In genomic region chr20:4488407-4489339, GRCh38 we compare ENCODE assay signal across 18 cellular contexts.
DNase-seq lines count a peak whose midpoint lies in the region; ATAC-seq and TF ChIP-seq lines count a peak whose summit lies in the region.
"Had no signal": no experiment of that assay in that cellular context is flagged by ENCODE, and none has a peak within 500 bp of the region (broad histone marks: within the 10 kb centered on the region; RNA-seq: fewer than 3 reads in every experiment).

No MANE protein-coding gene starts in this region.

- H3K9ac ChIP-seq in IMR-90 (ENCODE audit: low read depth, low read length) = no peak overlapping the region
- H3K9ac ChIP-seq: parathyroid adenoma had no signal

- H3K9me3 Mint-ChIP-seq in activated CD8-positive, alpha-beta memory T cell treated with anti-CD3 and anti-CD28 coated beads, Interleukin-2, amount 10 ng/mL, durations not matched to agents 7 days and 5 days (ENCODE audit: low read depth) = no peaks in the 10 kb centered on the region
- H3K9me3 Mint-ChIP-seq: activated CD4-positive, alpha-beta T cell treated with anti-CD3 and anti-CD28 coated beads, Interleukin-2, amount 10 ng/mL, durations not matched to agents 7 days and 5 days; T-helper 2 cell treated with Interferon-gamma antibody and Interleukin-4, amounts not matched to agents 5 μg/mL and 100 μg/mL, for 36 hours had no signal

- no peak overlapping the region for H3K27ac Mint-ChIP-seq in activated CD8-positive, alpha-beta memory T cell treated with anti-CD3 and anti-CD28 coated beads, Interleukin-2, amount 10 ng/mL, durations not matched to agents 7 days and 5 days
- H3K27ac Mint-ChIP-seq: activated CD4-positive, alpha-beta T cell treated with anti-CD3 and anti-CD28 coated beads, Interleukin-2, amount 10 ng/mL, durations not matched to agents 7 days and 5 days; T-helper 2 cell treated with Interferon-gamma antibody and Interleukin-4, amounts not matched to agents 5 μg/mL and 100 μg/mL, for 36 hours had no signal

- H3K27ac ChIP-seq in IMR-90 (ENCODE audit: insufficient read depth, low read length) = no peak overlapping the region
- H3K27ac ChIP-seq: C4-2B, dorsolateral prefrontal cortex, HL-60, parathyroid adenoma had no signal

- dilution Hi-C loops in IMR-90 (cut with HindIII; ENCODE audit: low sequenced_read_pairs, unreplicated experiment) = no loop called here

- no peak overlapping the region for H3K56ac ChIP-seq in IMR-90 (ENCODE audit: extremely low read depth, insufficient read depth, low read length)

- no peaks in the 10 kb centered on the region for H3K4me1 Mint-ChIP-seq in activated CD8-positive, alpha-beta memory T cell treated with anti-CD3 and anti-CD28 coated beads, Interleukin-2, amount 10 ng/mL, durations not matched to agents 7 days and 5 days
- H3K4me1 Mint-ChIP-seq: activated CD4-positive, alpha-beta T cell treated with anti-CD3 and anti-CD28 coated beads, Interleukin-2, amount 10 ng/mL, durations not matched to agents 7 days and 5 days had no signal

- TF ChIP-seq RAD21 in IMR-90 (IDR thresholded peaks at IDR 0.05; ENCODE audit: low read length) = 0 out of 2 replicates have a peak, but pooled peaks have one; percentile 3

- in situ Hi-C loops in IMR-90 (cut with MboI; ENCODE audit: low sequenced_read_pairs) = no loop called here

- peaks cover 62% of the 10 kb centered on the region for H3K27me3 Mint-ChIP-seq in activated CD8-positive, alpha-beta memory T cell treated with anti-CD3 and anti-CD28 coated beads, Interleukin-2, amount 10 ng/mL, durations not matched to agents 7 days and 5 days

- peak overlapping the region; percentile 66 for H2BK120ac ChIP-seq in IMR-90 (ENCODE audit: low read depth, low read length)

- peak overlapping the region; percentile 7 for H2AK9ac ChIP-seq in IMR-90 (replicated peaks; ENCODE audit: low read depth, low read length, poor library complexity)

- H3K27me3 ChIP-seq in IMR-90 (ENCODE audit: control insufficient read depth, insufficient read depth, low read length) = no peaks in the 10 kb centered on the region

- H3K18ac ChIP-seq in IMR-90 (ENCODE audit: low read depth, low read length) = peak overlapping the region; percentile 0; the same call in 1 of the 2 replicates

- H2BK15ac ChIP-seq in IMR-90 (ENCODE audit: low read depth, low read length) = peak overlapping the region; percentile 79; the same call in 2 of the 3 replicates

- no peak overlapping the region for H3K4me2 ChIP-seq in IMR-90 (ENCODE audit: low read depth, low read length)

- H4K5ac ChIP-seq in IMR-90 (ENCODE audit: low read depth, low read length) = no peak overlapping the region

- H3K4me3 ChIP-seq in AG09309 (ENCODE audit: control insufficient read depth, low read depth, low read length) (no peak overlapping the region), IMR-90 (ENCODE audit: insufficient read depth, low read depth, low read length) (no peak overlapping the region)
- H3K4me3 ChIP-seq: dorsolateral prefrontal cortex had no signal

- no peak overlapping the region for H2AFZ ChIP-seq in IMR-90 (replicated peaks; ENCODE audit: low read length, poor library complexity)
- H2AFZ ChIP-seq: parathyroid adenoma had no signal

- H3K4me3 Mint-ChIP-seq in activated CD8-positive, alpha-beta memory T cell treated with anti-CD3 and anti-CD28 coated beads, Interleukin-2, amount 10 ng/mL, durations not matched to agents 7 days and 5 days = no peak overlapping the region
- H3K4me3 Mint-ChIP-seq: activated CD4-positive, alpha-beta T cell treated with anti-CD3 and anti-CD28 coated beads, Interleukin-2, amount 10 ng/mL, durations not matched to agents 7 days and 5 days; T-helper 2 cell treated with Interferon-gamma antibody and Interleukin-4, amounts not matched to agents 5 μg/mL and 100 μg/mL, for 36 hours had no signal

- no peaks in the 10 kb centered on the region for H3K9me3 ChIP-seq in IMR-90 (ENCODE audit: control insufficient read depth, insufficient read depth, low read length)

- TF ChIP-seq CTCF in AG09309 (IDR thresholded peaks at IDR 0.05; ENCODE audit: control insufficient read depth, insufficient read depth, low read depth, low read length, missing control alignments) = no peak
- TF ChIP-seq CTCF in IMR-90 (conservative IDR thresholded peaks at IDR 0.05; ENCODE audit: low read depth, low read length) = no peak

- intact Hi-C loops in IMR-90 (cut with micrococcal nuclease) = no loop called here

- no peak overlapping the region for H3K23ac ChIP-seq in IMR-90 (ENCODE audit: low read depth, low read length)

- TF ChIP-seq POLR2A in IMR-90 (IDR thresholded peaks at IDR 0.05; ENCODE audit: low read depth, low read length) = no peak

- H2BK20ac ChIP-seq in IMR-90 (ENCODE audit: low read depth, low read length) = peak overlapping the region; percentile 35; the same call in 1 of the 2 replicates

- H4K8ac ChIP-seq in IMR-90 (ENCODE audit: low read depth in 2 of 2, low read length in 2 of 2) = peak overlapping the region in 1 of 2 experiments; percentile 32; a peak in 2 of 4 replicates

- H3K36me3 ChIP-seq in IMR-90 (ENCODE audit: control insufficient read depth, insufficient read depth, low read length) = no peaks in the 10 kb centered on the region

- peaks cover 18% of the 10 kb centered on the region for H3K4me1 ChIP-seq in IMR-90 (ENCODE audit: control insufficient read depth, insufficient read depth, low read length)
- H3K4me1 ChIP-seq: parathyroid adenoma had no signal

- H2BK5ac ChIP-seq in IMR-90 (ENCODE audit: low read depth, low read length, poor library complexity, severe bottlenecking) = peak overlapping the region; percentile 21

- CTCF ChIA-PET in IMR-90 (lab: Yijun Ruan, JAX) = interaction anchor here (0.7 kb wide), 1 partner anchor 9 kb away, joined by 3 read pairs; no protein-coding TSS in a partner anchor
- CTCF ChIA-PET in activated CD8-positive, alpha-beta memory T cell treated with anti-CD3 and anti-CD28 coated beads, Interleukin-2, amount 10 ng/mL, durations not matched to agents 7 days and 5 days (lab: Charles Lee) = no interaction called here

- DNase-seq in AG09309 (ENCODE audit: low read depth) (peak; percentile 63), IMR-90 (peak; percentile 85), astrocyte of the hippocampus (ENCODE audit: low read depth, low spot score) (peak; percentile 58), iris pigment epithelial cell (ENCODE audit: low read depth) (peak; percentile 85), GDM1 (lab: John Stamatoyannopoulos, UW) (no peak), SW 1271 (lab: John Stamatoyannopoulos, UW) (no peak)
- DNase-seq in activated CD8-positive, alpha-beta memory T cell treated with anti-CD3 and anti-CD28 coated beads, Interleukin-2, amount 10 ng/mL, durations not matched to agents 7 days and 5 days = no peak
- DNase-seq: activated CD4-positive, alpha-beta T cell treated with anti-CD3 and anti-CD28 coated beads, Interleukin-2, amount 10 ng/mL, durations not matched to agents 7 days and 5 days; DMS79; dorsolateral prefrontal cortex; NCI-H1930; NCI-H748 treated with DMSO at 0.1 percent for 48 hours; stimulated activated CD4-positive, alpha-beta T cell treated with anti-CD3 and anti-CD28 coated beads, Interleukin-12 subunit alpha, Interleukin-12 subunit beta, amount 100 ng/mL, for 4 hours had no signal

- WGBS in IMR-90 (ENCODE audit: extremely low coverage in 2 of 2, insufficient read length in 1 of 2), 2 experiments = 13% methylated on average over 1 of the region's 9 CpGs; no CpG with 5 or more reads in 1 of the 2 experiments

- peak overlapping the region; percentile 47; the same call in 1 of the 2 replicates for H3K4ac ChIP-seq in IMR-90 (ENCODE audit: low read depth, low read length)

- 0 out of 2 replicates have a peak, but pooled peaks cover 8% of the 10 kb centered on the region for H3K9me1 ChIP-seq in IMR-90 (ENCODE audit: insufficient read depth, low read length)

- H4K91ac ChIP-seq in IMR-90 (ENCODE audit: insufficient read depth, low read depth, low read length) = 0 out of 2 replicates have a peak overlapping the region, but pooled peaks have one; percentile 14

- no TSS peak for BruUV-seq in IMR-90 (replicated peaks; lab: Mats Ljungman, UMichigan)

- no peaks in the 10 kb centered on the region for H3K79me1 ChIP-seq in IMR-90 (ENCODE audit: low read depth in 1 of 2, low read length in 2 of 2)

- H3K36me3 Mint-ChIP-seq in activated CD8-positive, alpha-beta memory T cell treated with anti-CD3 and anti-CD28 coated beads, Interleukin-2, amount 10 ng/mL, durations not matched to agents 7 days and 5 days = no peaks in the 10 kb centered on the region

- peak overlapping the region; percentile 60 for H2AK5ac ChIP-seq in IMR-90 (ENCODE audit: low read depth, low read length)

- H4K20me1 ChIP-seq in IMR-90 (ENCODE audit: insufficient read depth, low read length) = no peaks in the 10 kb centered on the region

- peak; percentile 95 for ATAC-seq in IMR-90 (ENCODE audit: low read depth)
- ATAC-seq in activated CD8-positive, alpha-beta memory T cell treated with anti-CD3 and anti-CD28 coated beads, Interleukin-2, amount 10 ng/mL, durations not matched to agents 7 days and 5 days = no peak
- ATAC-seq in GM18870 (IDR thresholded peaks at IDR 0.05; ENCODE audit: unreplicated experiment) = no peak

- POLR2A ChIA-PET in IMR-90 (lab: Charles Lee; ENCODE audit: unreplicated experiment) = interaction anchor here (0.5 kb wide), 1 partner anchor 8 kb away, joined by 3 read pairs; no protein-coding TSS in a partner anchor

- H3K14ac ChIP-seq in IMR-90 (replicated peaks; ENCODE audit: low read depth, low read length) = peak overlapping the region; percentile 23

TF ChIP-seq in IMR-90, 13 proteins besides CTCF, POLR2A, EP300 and RAD21:
- TF ChIP-seq MAFK (IDR thresholded peaks at IDR 0.05; ENCODE audit: low read depth, low read length) (0 out of 2 replicates have a peak, but pooled peaks have one; percentile 32), RFX5 (IDR thresholded peaks at IDR 0.05; ENCODE audit: low read depth, low read length) (no peak)

Comparison
In these comparisons a context has a peak if more than half of its experiments do, and no peak if none do; other contexts are left out.
1. DNase-seq: peak in AG09309 (single experiment), IMR-90 (single experiment), astrocyte of the hippocampus (single experiment) and iris pigment epithelial cell (single experiment); none in GDM1 (single experiment), SW 1271 (0 of 2) and activated CD8-positive, alpha-beta memory T cell treated with anti-CD3 and anti-CD28 coated beads, Interleukin-2, amount 10 ng/mL, durations not matched to agents 7 days and 5 days (single experiment).